ENCODE assay signal across 8 cellular contexts in genomic region chr1:109099871-109100757, GRCh38. TPM values are rescaled to one million over a fixed set of nuclear protein-coding genes. Genes with fewer than 3 reads are reported as not detected.
DNase-seq lines count a peak whose midpoint lies in the region; ATAC-seq, FAIRE-seq and TF ChIP-seq lines count a peak whose summit lies in the region.

No MANE protein-coding gene starts in this region.

- H3K9me3 Mint-ChIP-seq in activated CD4-positive, alpha-beta T cell treated with anti-CD3 and anti-CD28 coated beads, Interleukin-2, amount 10 ng/mL, durations not matched to agents 7 days and 5 days, result no peaks in the 10 kb centered on the region

- TSS peak; percentile 85 for BruUV-seq in HepG2 (replicated peaks; lab: Mats Ljungman, UMichigan)

- H4K20me1 ChIP-seq in BLaER1 treated with 17β-estradiol and CSF1 and Interleukin-3, amounts not matched to agents 10 nM and 100 nM, result peaks cover 0 to 32% (median 16%) of the 10 kb centered on the region in 11 experiments; a peak in 10 of 22 replicates
- H4K20me1 ChIP-seq in HepG2 (ENCODE audit: insufficient read depth, low read length), result no peaks in the 10 kb centered on the region

- H3K9me3 ChIP-seq in BLaER1 treated with 17β-estradiol and CSF1 and Interleukin-3, amounts not matched to agents 10 nM and 100 nM (replicated peaks in 1 of 11), result no peaks in the 10 kb centered on the region
- no peaks in the 10 kb centered on the region for H3K9me3 ChIP-seq in HepG2 (ENCODE audit: low read length)

- ATAC-seq in HG03460 (IDR thresholded peaks at IDR 0.05; ENCODE audit: unreplicated experiment), result peak; percentile 83
- peak; percentile 91 for ATAC-seq in HepG2

- H3K27ac Mint-ChIP-seq in activated CD4-positive, alpha-beta T cell treated with anti-CD3 and anti-CD28 coated beads, Interleukin-2, amount 10 ng/mL, durations not matched to agents 7 days and 5 days, result peak overlapping the region; percentile 99

- H3K9ac ChIP-seq in BLaER1 treated with 17β-estradiol and CSF1 and Interleukin-3, amounts not matched to agents 10 nM and 100 nM, result peak overlapping the region; percentile 96 to 99 (median 98)
- H3K9ac ChIP-seq in HepG2 (ENCODE audit: insufficient read depth, low read depth, low read length), result peak overlapping the region; percentile 91

- no peaks in the 10 kb centered on the region for H3K27me3 Mint-ChIP-seq in activated CD4-positive, alpha-beta T cell treated with anti-CD3 and anti-CD28 coated beads, Interleukin-2, amount 10 ng/mL, durations not matched to agents 7 days and 5 days

- no peak overlapping the region for H2AFZ ChIP-seq in HepG2 (ENCODE audit: low read length)

- DNase-seq in GM19240 (ENCODE audit: insufficient read length, low spot score) (peak; percentile 73), NCI-H526 (lab: John Stamatoyannopoulos, UW) (peak; percentile 99), dedifferentiated amniotic fluid mesenchymal stem cell (ENCODE audit: extremely low spot score) (peak; percentile 98), HepG2 (ENCODE audit: low spot score) (peak; percentile 94)
- DNase-seq in activated CD4-positive, alpha-beta T cell treated with anti-CD3 and anti-CD28 coated beads, Interleukin-2, amount 10 ng/mL, durations not matched to agents 7 days and 5 days, result peak; percentile 98
- DNase-seq in stimulated activated CD4-positive, alpha-beta T cell treated with anti-CD3 and anti-CD28 coated beads, Interleukin-4, amount 100 ng/mL, for 1 hour, result peak; percentile 97

- peak; percentile 14; the same call in 1 of the 2 replicates for TF ChIP-seq RAD21 in HepG2 (CRISPR knock-in tag; IDR thresholded peaks at IDR 0.05)

- H3K27me3 ChIP-seq in BLaER1 treated with 17β-estradiol and CSF1 and Interleukin-3, amounts not matched to agents 10 nM and 100 nM, result no peaks in the 10 kb centered on the region
- H3K27me3 ChIP-seq in HepG2 (ENCODE audit: control insufficient read depth in 1 of 2, insufficient read depth in 2 of 2, low read length in 2 of 2), result no peaks in the 10 kb centered on the region

- peaks cover 20% of the 10 kb centered on the region for H3K36me3 Mint-ChIP-seq in activated CD4-positive, alpha-beta T cell treated with anti-CD3 and anti-CD28 coated beads, Interleukin-2, amount 10 ng/mL, durations not matched to agents 7 days and 5 days (ENCODE audit: low read depth)

- peaks cover 14% of the 10 kb centered on the region for H3K79me2 ChIP-seq in HepG2 (ENCODE audit: insufficient read depth, low read length)

- peak; percentile 96 for TF ChIP-seq CTCF in HepG2 (CRISPR knock-in tag; IDR thresholded peaks at IDR 0.05)

- TF ChIP-seq EP300 in HepG2 (IDR thresholded peaks at IDR 0.05; ENCODE audit: low read depth in 2 of 2, low read length in 2 of 2), result peak in 1 of 2 experiments; percentile 43; a peak in 2 of 4 replicates
- TF ChIP-seq EP300 in HepG2 (CRISPR knock-in tag; IDR thresholded peaks at IDR 0.05; ENCODE audit: borderline replicate concordance), result 0 out of 2 replicates have a peak, but pooled peaks have one; percentile 59

- peak; percentile 100 for TF ChIP-seq POLR2A in HepG2 (IDR thresholded peaks at IDR 0.05; ENCODE audit: insufficient read depth in 1 of 2, low read depth in 2 of 2, low read length in 2 of 2)

- POLR2A ChIA-PET in activated CD4-positive, alpha-beta T cell treated with anti-CD3 and anti-CD28 coated beads, Interleukin-2, amount 10 ng/mL, durations not matched to agents 7 days and 5 days (lab: Charles Lee), result interaction anchor here (0.6 to 1.4 kb wide), 6 partner anchors 10 to 60 kb away, joined by 3 to 8 read pairs (median 4); partner anchors contain the start of genes TAF13, TMEM167B and WDR47
- POLR2A ChIA-PET in HepG2 (lab: Yijun Ruan, JAX), result interaction anchor here (0.7 to 3.0 kb wide), 36 partner anchors 10 to 1239 kb away, joined by 3 to 117 read pairs (median 4); partner anchors contain the start of genes PRPF38B, RBM15, SARS1 and SORT1

- 0% methylated on average over 11 of the region's 79 CpGs for WGBS in HepG2 (ENCODE audit: low lambda C conversion rate)

- H3K4me1 ChIP-seq in BLaER1 treated with 17β-estradiol and CSF1 and Interleukin-3, amounts not matched to agents 10 nM and 100 nM, result peaks cover 14 to 46% (median 19%) of the 10 kb centered on the region in 10 experiments
- peaks cover 15% of the 10 kb centered on the region; the same call in 1 of the 2 replicates for H3K4me1 ChIP-seq in HepG2 (ENCODE audit: insufficient read depth, low read length)

- peaks cover 5 to 44% (median 35%) of the 10 kb centered on the region in 11 experiments; a peak in 21 of 22 replicates for H3K36me3 ChIP-seq in BLaER1 treated with 17β-estradiol and CSF1 and Interleukin-3, amounts not matched to agents 10 nM and 100 nM
- 0 out of 5 replicates have a peak, but pooled peaks cover 0 to 4% of the 10 kb centered on the region in 2 experiments for H3K36me3 ChIP-seq in HepG2 (replicated peaks in 1 of 2; ENCODE audit: control insufficient read depth in 1 of 2, insufficient read depth in 2 of 2, low read length in 2 of 2)

- in situ Hi-C loops in HepG2 (cut with HindIII; ENCODE audit: extremely low pct_ligation_motif_present, low pct_unique_long_range_greater_than_20kb), result no loop called here

- FAIRE-seq in HepG2 (lab: Jason Lieb, UNC), result peak; percentile 97

- H3K4me3 ChIP-seq in BLaER1 treated with 17β-estradiol and CSF1 and Interleukin-3, amounts not matched to agents 10 nM and 100 nM, result peak overlapping the region; percentile 88 to 97 (median 90)
- H3K4me3 ChIP-seq in HepG2 (replicated peaks in 1 of 3; ENCODE audit: insufficient read depth in 1 of 3, low read depth in 2 of 3, low read length in 3 of 3), result peak overlapping the region; percentile 75 to 90 (median 85)

- H3K4me2 ChIP-seq in BLaER1 treated with 17β-estradiol and CSF1 and Interleukin-3, amounts not matched to agents 10 nM and 100 nM, result peak overlapping the region; percentile 74 to 92 (median 83)
- peak overlapping the region; percentile 77 for H3K4me2 ChIP-seq in HepG2 (ENCODE audit: low read depth, low read length)

- peaks cover 14% of the 10 kb centered on the region for H3K4me1 Mint-ChIP-seq in activated CD4-positive, alpha-beta T cell treated with anti-CD3 and anti-CD28 coated beads, Interleukin-2, amount 10 ng/mL, durations not matched to agents 7 days and 5 days

- peak overlapping the region; percentile 100 for H3K4me3 Mint-ChIP-seq in activated CD4-positive, alpha-beta T cell treated with anti-CD3 and anti-CD28 coated beads, Interleukin-2, amount 10 ng/mL, durations not matched to agents 7 days and 5 days

- intact Hi-C loops in HepG2 (cut with micrococcal nuclease; ENCODE audit: unreplicated experiment), result loop anchor here (1.0 to 10.0 kb wide), 2 partner anchors 10 to 295 kb away; partner anchors contain the start of genes SORT1 and TMEM167B

- CTCF ChIA-PET in activated CD4-positive, alpha-beta T cell treated with anti-CD3 and anti-CD28 coated beads, Interleukin-2, amount 10 ng/mL, durations not matched to agents 7 days and 5 days (lab: Charles Lee), result interaction anchor here (0.5 to 5.7 kb wide), 48 partner anchors 8 to 692 kb away, joined by 3 to 77 read pairs (median 4); partner anchors contain the start of genes ELAPOR1, GSTM3, TAF13 and TMEM167B
- CTCF ChIA-PET in HepG2 (lab: Yijun Ruan, JAX; ENCODE audit: low intra/inter-chr PET ratio, low total read pairs), result interaction anchor here (1.6 to 2.1 kb wide), 3 partner anchors 10 to 164 kb away, joined by 5 to 15 read pairs (median 7); partner anchors contain the start of gene TMEM167B

- peak overlapping the region; percentile 91 to 99 (median 97) for H3K27ac ChIP-seq in BLaER1 treated with 17β-estradiol and CSF1 and Interleukin-3, amounts not matched to agents 10 nM and 100 nM
- H3K27ac ChIP-seq in HepG2 (ENCODE audit: extremely low read length, insufficient read depth, low read length), result peak overlapping the region; percentile 86

RNA-seq across cellular contexts. Expression of gene TMEM167B, which starts 9.6 kb away (rescaled TPM):
- total RNA-seq in activated CD4-positive, alpha-beta T cell treated with anti-CD3 and anti-CD28 coated beads, Interleukin-2, amount 10 ng/mL, durations not matched to agents 7 days and 5 days, result 10 to 100 TPM; 27.6 to 29.1 TPM
- 22.4 and 24.4 TPM in 2 replicates for total RNA-seq in HepG2 (2016; rRNA removed; fragmentation: Illumina TruSeq; extraction: Trizol)
- total RNA-seq in HepG2 (2016; cell fraction: cytosol; rRNA removed; fragmentation: Illumina TruSeq; extraction: Trizol; ENCODE audit: low read depth), result 4.3 and 5.4 TPM in 2 replicates
- total RNA-seq in HepG2 (2016; cell fraction: insoluble cytoplasmic fraction; rRNA removed; fragmentation: Illumina TruSeq; extraction: Trizol), result 23.6 and 26.0 TPM in 2 replicates
- 14.2 and 15.4 TPM in 2 replicates for total RNA-seq in HepG2 (2016; cell fraction: membrane; rRNA removed; fragmentation: Illumina TruSeq; extraction: Trizol)
- total RNA-seq in HepG2 (2016; cell fraction: nucleus; rRNA removed; fragmentation: Illumina TruSeq; extraction: Trizol), result 15.0 and 18.4 TPM in 2 replicates
- 9.5 and 10.2 TPM in 2 replicates for polyA plus RNA-seq in HepG2 (2011; rRNA removed)
- polyA plus RNA-seq in HepG2 (2011; cell fraction: cytosol; rRNA removed), result 6.3 and 7.9 TPM in 2 replicates
- polyA plus RNA-seq in HepG2 (2011; cell fraction: nucleus; rRNA removed), result 4.6 and 5.9 TPM in 2 replicates
- polyA plus RNA-seq in HepG2 (2012), result 21.2 and 25.3 TPM in 2 replicates
- polyA plus RNA-seq in HepG2 (2016; cell fraction: cytosol; fragmentation: Illumina TruSeq; extraction: Trizol; ENCODE audit: low read depth), result 4.8 and 7.2 TPM in 2 replicates
- 22.2 and 24.2 TPM in 2 replicates for polyA plus RNA-seq in HepG2 (2016; cell fraction: insoluble cytoplasmic fraction; fragmentation: Illumina TruSeq; extraction: Trizol; ENCODE audit: low read depth)
- polyA plus RNA-seq in HepG2 (2016; cell fraction: membrane; fragmentation: Illumina TruSeq; extraction: Trizol; ENCODE audit: low read depth), result 9.2 and 10.4 TPM in 2 replicates
- polyA plus RNA-seq in HepG2 (2016; cell fraction: nucleus; fragmentation: Illumina TruSeq; extraction: Trizol; ENCODE audit: insufficient read depth, low read depth), result 17.0 and 18.9 TPM in 2 replicates
- 2.5 and 3.6 TPM in 2 replicates for polyA minus RNA-seq in HepG2 (2011; rRNA and poly(A)+ RNA removed; ENCODE audit: low replicate concordance)
- 9.4 and 11.4 TPM in 2 replicates for polyA minus RNA-seq in HepG2 (2011; cell fraction: cytosol; rRNA and poly(A)+ RNA removed)
- 5.8 and 7.1 TPM in 2 replicates for polyA minus RNA-seq in HepG2 (2011; cell fraction: nucleus; rRNA and poly(A)+ RNA removed)

RNA-seq across cellular contexts. Expression of gene ELAPOR1, which starts 13.8 kb away (rescaled TPM):
- total RNA-seq in activated CD4-positive, alpha-beta T cell treated with anti-CD3 and anti-CD28 coated beads, Interleukin-2, amount 10 ng/mL, durations not matched to agents 7 days and 5 days, result 1 to 10 TPM; 6.3 TPM
- 0.14 and 0.20 TPM in 2 replicates for total RNA-seq in HepG2 (2016; rRNA removed; fragmentation: Illumina TruSeq; extraction: Trizol)
- total RNA-seq in HepG2 (2016; cell fraction: cytosol; rRNA removed; fragmentation: Illumina TruSeq; extraction: Trizol; ENCODE audit: low read depth), result 0.09 and 0.10 TPM in 2 replicates
- 0.12 and 0.22 TPM in 2 replicates for total RNA-seq in HepG2 (2016; cell fraction: insoluble cytoplasmic fraction; rRNA removed; fragmentation: Illumina TruSeq; extraction: Trizol)
- 0.06 and 0.24 TPM in 2 replicates for total RNA-seq in HepG2 (2016; cell fraction: membrane; rRNA removed; fragmentation: Illumina TruSeq; extraction: Trizol)
- total RNA-seq in HepG2 (2016; cell fraction: nucleus; rRNA removed; fragmentation: Illumina TruSeq; extraction: Trizol), result 0.71 and 1.2 TPM in 2 replicates
- 0.12 and 0.13 TPM in 2 replicates for polyA plus RNA-seq in HepG2 (2011; rRNA removed)
- 0.09 and 0.16 TPM in 2 replicates for polyA plus RNA-seq in HepG2 (2011; cell fraction: cytosol; rRNA removed)
- 0.32 and 0.38 TPM in 2 replicates for polyA plus RNA-seq in HepG2 (2011; cell fraction: nucleus; rRNA removed)
- polyA plus RNA-seq in HepG2 (2012), result 0.07 and 0.16 TPM in 2 replicates
- 0.14 and 0.19 TPM in 2 replicates for polyA plus RNA-seq in HepG2 (2016; cell fraction: cytosol; fragmentation: Illumina TruSeq; extraction: Trizol; ENCODE audit: low read depth)
- polyA plus RNA-seq in HepG2 (2016; cell fraction: insoluble cytoplasmic fraction; fragmentation: Illumina TruSeq; extraction: Trizol; ENCODE audit: low read depth), result 0.19 TPM in 2 replicates
- 0.08 and 0.18 TPM in 2 replicates for polyA plus RNA-seq in HepG2 (2016; cell fraction: membrane; fragmentation: Illumina TruSeq; extraction: Trizol; ENCODE audit: low read depth)
- 0.17 TPM in 1 of 2 replicates, not detected in the other for polyA plus RNA-seq in HepG2 (2016; cell fraction: nucleus; fragmentation: Illumina TruSeq; extraction: Trizol; ENCODE audit: insufficient read depth, low read depth)
- 0.80 and 2.9 TPM in 2 replicates for polyA minus RNA-seq in HepG2 (2011; rRNA and poly(A)+ RNA removed; ENCODE audit: low replicate concordance)
- polyA minus RNA-seq in HepG2 (2011; cell fraction: cytosol; rRNA and poly(A)+ RNA removed), result not detected in 2 replicates
- polyA minus RNA-seq in HepG2 (2011; cell fraction: nucleus; rRNA and poly(A)+ RNA removed), result 0.39 and 0.50 TPM in 2 replicates

RNA-seq across cellular contexts. Expression of gene TAF13, which starts 24.3 kb away (rescaled TPM):
- 10 to 100 TPM; 16.0 to 17.5 TPM for total RNA-seq in activated CD4-positive, alpha-beta T cell treated with anti-CD3 and anti-CD28 coated beads, Interleukin-2, amount 10 ng/mL, durations not matched to agents 7 days and 5 days
- total RNA-seq in HepG2 (2016; rRNA removed; fragmentation: Illumina TruSeq; extraction: Trizol), result 36.3 and 62.1 TPM in 2 replicates
- total RNA-seq in HepG2 (2016; cell fraction: cytosol; rRNA removed; fragmentation: Illumina TruSeq; extraction: Trizol; ENCODE audit: low read depth), result 9.0 and 10.1 TPM in 2 replicates
- 40.2 and 62.3 TPM in 2 replicates for total RNA-seq in HepG2 (2016; cell fraction: insoluble cytoplasmic fraction; rRNA removed; fragmentation: Illumina TruSeq; extraction: Trizol)
- total RNA-seq in HepG2 (2016; cell fraction: membrane; rRNA removed; fragmentation: Illumina TruSeq; extraction: Trizol), result 28.6 and 37.3 TPM in 2 replicates
- 15.9 and 16.8 TPM in 2 replicates for total RNA-seq in HepG2 (2016; cell fraction: nucleus; rRNA removed; fragmentation: Illumina TruSeq; extraction: Trizol)
- 8.6 and 11.5 TPM in 2 replicates for polyA plus RNA-seq in HepG2 (2011; rRNA removed)
- polyA plus RNA-seq in HepG2 (2011; cell fraction: cytosol; rRNA removed), result 2.9 and 5.7 TPM in 2 replicates
- polyA plus RNA-seq in HepG2 (2011; cell fraction: nucleus; rRNA removed), result 1.1 and 2.3 TPM in 2 replicates
- 17.4 and 25.3 TPM in 2 replicates for polyA plus RNA-seq in HepG2 (2012)
- polyA plus RNA-seq in HepG2 (2016; cell fraction: cytosol; fragmentation: Illumina TruSeq; extraction: Trizol; ENCODE audit: low read depth), result 9.4 and 9.5 TPM in 2 replicates
- polyA plus RNA-seq in HepG2 (2016; cell fraction: insoluble cytoplasmic fraction; fragmentation: Illumina TruSeq; extraction: Trizol; ENCODE audit: low read depth), result 69.4 and 70.2 TPM in 2 replicates
- 26.1 and 31.2 TPM in 2 replicates for polyA plus RNA-seq in HepG2 (2016; cell fraction: membrane; fragmentation: Illumina TruSeq; extraction: Trizol; ENCODE audit: low read depth)
- 29.1 and 33.5 TPM in 2 replicates for polyA plus RNA-seq in HepG2 (2016; cell fraction: nucleus; fragmentation: Illumina TruSeq; extraction: Trizol; ENCODE audit: insufficient read depth, low read depth)
- 2.6 and 6.6 TPM in 2 replicates for polyA minus RNA-seq in HepG2 (2011; rRNA and poly(A)+ RNA removed; ENCODE audit: low replicate concordance)
- 10.6 and 12.0 TPM in 2 replicates for polyA minus RNA-seq in HepG2 (2011; cell fraction: cytosol; rRNA and poly(A)+ RNA removed)
- polyA minus RNA-seq in HepG2 (2011; cell fraction: nucleus; rRNA and poly(A)+ RNA removed), result 5.9 and 7.8 TPM in 2 replicates

RNA-seq across cellular contexts. Expression of gene WDR47, which starts 58.2 kb away (rescaled TPM):
- total RNA-seq in activated CD4-positive, alpha-beta T cell treated with anti-CD3 and anti-CD28 coated beads, Interleukin-2, amount 10 ng/mL, durations not matched to agents 7 days and 5 days, result 1 to 10 TPM; 8.2 to 8.8 TPM
- total RNA-seq in HepG2 (2016; rRNA removed; fragmentation: Illumina TruSeq; extraction: Trizol), result 5.9 and 6.0 TPM in 2 replicates
- 2.0 and 2.2 TPM in 2 replicates for total RNA-seq in HepG2 (2016; cell fraction: cytosol; rRNA removed; fragmentation: Illumina TruSeq; extraction: Trizol; ENCODE audit: low read depth)
- total RNA-seq in HepG2 (2016; cell fraction: insoluble cytoplasmic fraction; rRNA removed; fragmentation: Illumina TruSeq; extraction: Trizol), result 5.5 and 7.3 TPM in 2 replicates
- 3.1 and 4.0 TPM in 2 replicates for total RNA-seq in HepG2 (2016; cell fraction: membrane; rRNA removed; fragmentation: Illumina TruSeq; extraction: Trizol)
- 7.6 and 7.7 TPM in 2 replicates for total RNA-seq in HepG2 (2016; cell fraction: nucleus; rRNA removed; fragmentation: Illumina TruSeq; extraction: Trizol)
- 3.7 and 4.3 TPM in 2 replicates for polyA plus RNA-seq in HepG2 (2011; rRNA removed)
- polyA plus RNA-seq in HepG2 (2011; cell fraction: cytosol; rRNA removed), result 1.7 and 2.7 TPM in 2 replicates
- 5.3 and 5.7 TPM in 2 replicates for polyA plus RNA-seq in HepG2 (2011; cell fraction: nucleus; rRNA removed)
- 3.1 and 3.2 TPM in 2 replicates for polyA plus RNA-seq in HepG2 (2012)
- polyA plus RNA-seq in HepG2 (2016; cell fraction: cytosol; fragmentation: Illumina TruSeq; extraction: Trizol; ENCODE audit: low read depth), result 0.14 and 0.19 TPM in 2 replicates
- polyA plus RNA-seq in HepG2 (2016; cell fraction: insoluble cytoplasmic fraction; fragmentation: Illumina TruSeq; extraction: Trizol; ENCODE audit: low read depth), result 4.0 and 4.5 TPM in 2 replicates
- 0.56 and 0.84 TPM in 2 replicates for polyA plus RNA-seq in HepG2 (2016; cell fraction: membrane; fragmentation: Illumina TruSeq; extraction: Trizol; ENCODE audit: low read depth)
- polyA plus RNA-seq in HepG2 (2016; cell fraction: nucleus; fragmentation: Illumina TruSeq; extraction: Trizol; ENCODE audit: insufficient read depth, low read depth), result 8.1 and 9.3 TPM in 2 replicates
- 3.0 and 7.0 TPM in 2 replicates for polyA minus RNA-seq in HepG2 (2011; rRNA and poly(A)+ RNA removed; ENCODE audit: low replicate concordance)
- polyA minus RNA-seq in HepG2 (2011; cell fraction: cytosol; rRNA and poly(A)+ RNA removed), result 6.3 and 7.3 TPM in 2 replicates
- 8.0 and 10.6 TPM in 2 replicates for polyA minus RNA-seq in HepG2 (2011; cell fraction: nucleus; rRNA and poly(A)+ RNA removed)

Comparison
In these comparisons a context has a peak if more than half of its experiments do, and no peak if none do; other contexts are left out.
1. Peak in every context shown above with its lines: DNase-seq, ATAC-seq, H3K4me3 ChIP-seq and H3K27ac ChIP-seq.